Comparison of ENCODE assay signal across 8 cellular contexts in the genomic region with DNA sequence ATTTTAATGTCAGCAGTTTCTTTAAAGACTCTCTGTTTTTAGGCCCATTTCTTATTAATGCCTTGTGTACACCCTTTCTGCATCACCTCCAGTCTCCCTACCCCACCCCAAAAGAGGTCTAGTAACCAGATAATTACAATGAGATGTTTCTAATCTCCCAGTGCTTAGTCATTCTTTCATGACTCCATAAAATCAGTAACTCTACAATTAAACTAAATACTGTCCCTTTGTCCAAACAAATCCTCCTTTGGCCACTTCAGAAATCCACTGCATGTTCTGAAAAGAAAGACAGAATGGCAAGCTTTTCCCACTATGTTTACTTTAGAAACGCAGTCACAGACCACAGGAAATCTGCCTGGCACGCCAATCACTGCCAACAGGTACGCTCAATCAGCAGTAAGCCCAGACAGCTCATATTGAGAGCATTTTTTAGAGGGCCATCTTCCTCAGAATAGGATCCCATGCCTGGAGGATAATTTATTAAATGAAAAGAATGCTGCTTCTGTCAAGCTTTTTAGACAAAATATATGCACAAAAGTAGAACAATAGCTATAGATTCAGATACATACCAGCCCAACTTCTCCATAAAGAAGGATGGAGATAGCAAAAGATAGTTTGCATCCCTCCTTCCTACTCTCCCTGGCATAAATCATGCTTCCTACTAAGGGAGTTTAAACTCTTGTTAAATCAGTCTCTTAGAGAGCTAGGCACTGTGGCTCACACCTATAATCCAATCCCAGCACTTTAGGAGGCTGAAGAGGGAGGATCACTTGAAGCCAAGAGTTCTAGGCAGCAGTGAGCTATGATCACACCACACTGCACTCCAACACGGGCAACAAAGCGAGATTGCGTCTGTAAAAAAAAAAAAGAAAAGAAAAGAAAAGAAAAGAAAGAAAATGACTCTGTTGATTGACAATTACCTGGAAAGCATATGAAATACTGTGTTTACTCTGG. TPM values are rescaled to one million over a fixed set of nuclear protein-coding genes. Genes with fewer than 3 reads are reported as not detected.
DNase-seq lines count a peak whose midpoint lies in the region; ATAC-seq and TF ChIP-seq lines count a peak whose summit lies in the region.
"Had no signal": no experiment of that assay in that cellular context is flagged by ENCODE, and none has a peak within 500 bp of the region (broad histone marks: within the 10 kb centered on the region; RNA-seq: fewer than 3 reads in every experiment).

No MANE protein-coding gene starts in this region.

- TF ChIP-seq CTCF in LNCaP clone FGC (IDR thresholded peaks at IDR 0.05; ENCODE audit: control insufficient read depth, extremely low read depth, insufficient read depth) (no peak), nephron (IDR thresholded peaks at IDR 0.05; ENCODE audit: unreplicated experiment in 3 of 3) (no peak), sigmoid colon (IDR thresholded peaks at IDR 0.05) (no peak)

- H3K36me3 Mint-ChIP-seq in nephron (ENCODE audit: low read depth) = peaks cover 32% of the 10 kb centered on the region

- H3K4me3 ChIP-seq in LNCaP clone FGC (ENCODE audit: low read depth, low read length) (no peak overlapping the region), adipocyte (ENCODE audit: low read length) (no peak overlapping the region), sigmoid colon (no peak overlapping the region)

- TF ChIP-seq EP300 in sigmoid colon (IDR thresholded peaks at IDR 0.05) = no peak

- intact Hi-C loops in sigmoid colon (cut with DNase I) = no loop called here

- peaks cover 3% of the 10 kb centered on the region for H3K9me3 ChIP-seq in adipocyte (ENCODE audit: control insufficient read depth, low read length)
- H3K9me3 ChIP-seq in sigmoid colon = no peaks in the 10 kb centered on the region

- peak; percentile 80 for DNase-seq in ELR (ENCODE audit: low read depth)
- peak; percentile 37 for DNase-seq in LNCaP clone FGC (ENCODE audit: low read depth)
- DNase-seq in adipocyte (ENCODE audit: low read depth) = peak; percentile 49
- DNase-seq in sigmoid colon = no peak
- no peak for DNase-seq in central memory CD4-positive, alpha-beta T cell
- DNase-seq: small intestine had no signal

- H3K36me3 ChIP-seq in adipocyte (ENCODE audit: control insufficient read depth, insufficient read depth, low read length, severe bottlenecking) (peaks cover 3% of the 10 kb centered on the region), sigmoid colon (peaks cover 0 to 4% (median 0%) of the 10 kb centered on the region in 4 donors)

- peak overlapping the region; percentile 7 to 81 (median 64) for H3K27ac Mint-ChIP-seq in nephron

- no peak overlapping the region for H3K4me3 Mint-ChIP-seq in nephron

- TF ChIP-seq POLR2A in sigmoid colon (IDR thresholded peaks at IDR 0.05) = no peak

- WGBS in sigmoid colon, 2 donors = 64 to 67% methylated on average over 6 of the region's 6 CpGs

- no peaks in the 10 kb centered on the region for H3K27me3 Mint-ChIP-seq in nephron (ENCODE audit: low read depth)

- peaks cover 17% of the 10 kb centered on the region for H3K9me3 Mint-ChIP-seq in nephron

- peak overlapping the region in 2 of 4 donors; percentile 2 to 41 for H3K27ac ChIP-seq in sigmoid colon

- peaks cover 30% of the 10 kb centered on the region for H3K4me1 ChIP-seq in adipocyte (ENCODE audit: control insufficient read depth, insufficient read depth, low read length)
- peaks cover 0 to 31% (median 22%) of the 10 kb centered on the region in 4 donors for H3K4me1 ChIP-seq in sigmoid colon

- no peak overlapping the region for H3K9ac ChIP-seq in adipocyte (ENCODE audit: low read length)

- peaks cover 7% of the 10 kb centered on the region for H3K4me1 Mint-ChIP-seq in nephron

- no peaks in the 10 kb centered on the region for H3K27me3 ChIP-seq in adipocyte (replicated peaks; ENCODE audit: control insufficient read depth, insufficient read depth, low read length)
- H3K27me3 ChIP-seq in sigmoid colon = no peaks in the 10 kb centered on the region

- no peak for ATAC-seq in HG02885 (IDR thresholded peaks at IDR 0.05; ENCODE audit: poor library complexity, unreplicated experiment)

RNA-seq across cellular contexts. Expression of a gene that starts 14.6 kb away (rescaled TPM):
- total RNA-seq in sigmoid colon = 100 to 1,000 TPM in 1 of 4 donors, 10 to 100 TPM in 3; 53.9 to 117 (median 56.2) TPM
- 10 to 100 TPM in 1 of 3 donors, 1 to 10 TPM in 2; 2.4 to 14.8 (median 3.0) TPM for polyA plus RNA-seq in sigmoid colon

Comparison
In these comparisons a context has a peak if more than half of its experiments do, and no peak if none do; other contexts are left out.
1. DNase-seq: peak in ELR (single experiment), LNCaP clone FGC (single experiment) and adipocyte (single experiment); none in sigmoid colon (single experiment) and central memory CD4-positive, alpha-beta T cell (single experiment).